Comparison of ENCODE assay signal across 11 cellular contexts in the genomic region with DNA sequence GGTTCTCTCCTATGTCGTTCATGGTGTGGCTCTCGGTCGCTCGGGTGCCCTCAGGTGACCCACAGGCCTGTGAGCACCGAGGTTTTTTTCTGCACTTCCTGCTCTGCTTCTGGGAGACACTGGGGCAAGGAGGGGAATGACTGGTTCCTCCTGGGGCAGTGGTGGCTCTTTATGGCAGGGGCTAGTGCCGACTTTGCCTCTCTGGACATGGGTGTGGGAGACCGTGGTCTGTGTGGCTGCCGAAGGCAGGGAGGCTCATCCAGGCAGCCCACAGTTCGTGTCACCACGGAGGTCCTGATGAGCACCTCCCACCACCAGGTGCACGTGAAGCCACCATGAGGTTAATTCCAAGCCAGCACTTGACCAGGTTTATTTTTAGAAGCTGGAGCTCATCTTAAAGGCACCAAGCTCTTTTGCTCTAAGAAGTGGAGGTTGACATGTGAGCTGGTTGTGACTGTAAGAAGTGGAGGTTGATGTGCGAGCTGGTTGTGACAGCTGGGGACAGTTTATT. TPM values are rescaled to one million over a fixed set of nuclear protein-coding genes. Genes with fewer than 3 reads are reported as not detected.
A peak's percentile ranks its signal among the peaks of the same experiment; 100 is the strongest.
DNase-seq lines count a peak whose midpoint lies in the region; ATAC-seq, FAIRE-seq and TF ChIP-seq lines count a peak whose summit lies in the region.
"Had no signal": no experiment of that assay in that cellular context is flagged by ENCODE, and none has a peak within 500 bp of the region (broad histone marks: within the 10 kb centered on the region; RNA-seq: fewer than 3 reads in every experiment).

No MANE protein-coding gene starts in this region.

- H3K36me3 ChIP-seq in CD4-positive, CD25-positive, alpha-beta regulatory T cell (ENCODE audit: control insufficient read depth, insufficient read depth, low read length): no peaks in the 10 kb centered on the region
- H3K36me3 ChIP-seq in heart right ventricle: no peaks in the 10 kb centered on the region

- H3K27ac ChIP-seq in CD4-positive, CD25-positive, alpha-beta regulatory T cell (ENCODE audit: insufficient read depth, low read length, poor library complexity, severe bottlenecking): peak overlapping the region; percentile 63
- peak overlapping the region in 3 of 10 donors; percentile 26 to 52 (median 28) for H3K27ac ChIP-seq in heart right ventricle
- H3K27ac ChIP-seq: stomach had no signal

- no peaks in the 10 kb centered on the region for H3K9me3 ChIP-seq in CD4-positive, CD25-positive, alpha-beta regulatory T cell (ENCODE audit: control insufficient read depth in 2 of 2, low read length in 2 of 2)
- no peaks in the 10 kb centered on the region for H3K9me3 ChIP-seq in heart right ventricle
- H3K9me3 ChIP-seq: stomach had no signal

- no peak for TF ChIP-seq CTCF in heart right ventricle (IDR thresholded peaks at IDR 0.05)
- no peak for TF ChIP-seq CTCF in GM10266 (IDR thresholded peaks at IDR 0.05; ENCODE audit: control insufficient read depth, insufficient read depth, low read depth, missing control alignments)

- peaks cover 0 to 3% (median 0%) of the 10 kb centered on the region in 7 donors for H3K9me3 Mint-ChIP-seq in CD4-positive, CD25-positive, alpha-beta regulatory T cell

- H3K4me3 Mint-ChIP-seq in CD4-positive, CD25-positive, alpha-beta regulatory T cell: peak overlapping the region; percentile 61 to 85 (median 76)

- H3K4me3 ChIP-seq in CD4-positive, CD25-positive, alpha-beta regulatory T cell (ENCODE audit: low read depth, low read length): no peak overlapping the region
- H3K4me3 ChIP-seq in heart right ventricle: no peak overlapping the region
- H3K4me3 ChIP-seq: stomach had no signal

- no peak for FAIRE-seq in GM19239 (lab: Jason Lieb, UNC)

- no peaks in the 10 kb centered on the region for H3K36me3 Mint-ChIP-seq in CD4-positive, CD25-positive, alpha-beta regulatory T cell

- peaks cover 16% of the 10 kb centered on the region for H3K4me1 ChIP-seq in CD4-positive, CD25-positive, alpha-beta regulatory T cell (ENCODE audit: control insufficient read depth, insufficient read depth, low read length, poor library complexity, severe bottlenecking)
- peaks cover 10 to 24% (median 20%) of the 10 kb centered on the region in 9 donors for H3K4me1 ChIP-seq in heart right ventricle

- peaks cover 0 to 33% (median 7%) of the 10 kb centered on the region in 4 donors for H3K4me1 Mint-ChIP-seq in CD4-positive, CD25-positive, alpha-beta regulatory T cell

- H3K27ac Mint-ChIP-seq in CD4-positive, CD25-positive, alpha-beta regulatory T cell: peak overlapping the region in 2 of 3 donors; percentile 97
- H3K27ac Mint-ChIP-seq: progenitor cell of endocrine pancreas had no signal

- no peaks in the 10 kb centered on the region for H3K27me3 ChIP-seq in CD4-positive, CD25-positive, alpha-beta regulatory T cell (ENCODE audit: control insufficient read depth, insufficient read depth, low read length)
- H3K27me3 ChIP-seq in heart right ventricle: no peaks in the 10 kb centered on the region

- 21 to 28% methylated on average over 12 of the region's 12 CpGs for WGBS in heart right ventricle, 2 donors

- intact Hi-C loops in heart right ventricle (cut with DNase I): no loop called here

- DNase-seq in CD4-positive, CD25-positive, alpha-beta regulatory T cell: peak in 1 of 3 donors; percentile 23
- DNase-seq in GM19239 (ENCODE audit: insufficient read length, low spot score) (peak; percentile 48), RPMI8226 (peak; percentile 60), heart right ventricle (no peak), GM10266 (ENCODE audit: extremely low spot score) (no peak)
- DNase-seq: foreskin fibroblast, stomach had no signal

- no peaks in the 10 kb centered on the region for H3K27me3 Mint-ChIP-seq in CD4-positive, CD25-positive, alpha-beta regulatory T cell

- ATAC-seq in CD4-positive, CD25-positive, alpha-beta regulatory T cell (ENCODE audit: low read depth in 2 of 2): no peak
- peak in 7 of 8 donors; percentile 22 to 80 (median 62) for ATAC-seq in heart right ventricle
- ATAC-seq in GM21360 (IDR thresholded peaks at IDR 0.05; ENCODE audit: unreplicated experiment): no peak
- no peak for ATAC-seq in HG02884 (IDR thresholded peaks at IDR 0.05; ENCODE audit: unreplicated experiment)
- no peak for ATAC-seq in GM18517 (IDR thresholded peaks at IDR 0.05; ENCODE audit: unreplicated experiment)

RNA-seq across cellular contexts. Expression of gene DPYSL4, which starts 24.7 kb away (rescaled TPM):
- 1.2 TPM for total RNA-seq in CD4-positive, CD25-positive, alpha-beta regulatory T cell
- polyA plus RNA-seq in CD4-positive, CD25-positive, alpha-beta regulatory T cell: 1 to 10 TPM in 1 of 4 donors, not detected in 3; 1.9 TPM
- 10 to 100 TPM in 9 of 10 donors, 1 to 10 TPM in 1; 9.4 to 78.9 (median 32.6) TPM for total RNA-seq in heart right ventricle
- polyA plus RNA-seq in heart right ventricle: 10 to 100 TPM in 1 of 2 donors, 1 to 10 TPM in 1; 2.4 to 19.2 TPM

Comparison
In these comparisons a context has a peak if more than half of its experiments do, and no peak if none do; other contexts are left out.
1. ATAC-seq: peak in heart right ventricle (7 of 8); none in CD4-positive, CD25-positive, alpha-beta regulatory T cell (0 of 2), GM21360 (single experiment), HG02884 (single experiment) and GM18517 (single experiment).
2. DNase-seq: peak in GM19239 (single experiment) and RPMI8226 (single experiment); none in heart right ventricle (0 of 2) and GM10266 (single experiment).